16 cellular contexts compared by ENCODE assay signal in the genomic region with DNA sequence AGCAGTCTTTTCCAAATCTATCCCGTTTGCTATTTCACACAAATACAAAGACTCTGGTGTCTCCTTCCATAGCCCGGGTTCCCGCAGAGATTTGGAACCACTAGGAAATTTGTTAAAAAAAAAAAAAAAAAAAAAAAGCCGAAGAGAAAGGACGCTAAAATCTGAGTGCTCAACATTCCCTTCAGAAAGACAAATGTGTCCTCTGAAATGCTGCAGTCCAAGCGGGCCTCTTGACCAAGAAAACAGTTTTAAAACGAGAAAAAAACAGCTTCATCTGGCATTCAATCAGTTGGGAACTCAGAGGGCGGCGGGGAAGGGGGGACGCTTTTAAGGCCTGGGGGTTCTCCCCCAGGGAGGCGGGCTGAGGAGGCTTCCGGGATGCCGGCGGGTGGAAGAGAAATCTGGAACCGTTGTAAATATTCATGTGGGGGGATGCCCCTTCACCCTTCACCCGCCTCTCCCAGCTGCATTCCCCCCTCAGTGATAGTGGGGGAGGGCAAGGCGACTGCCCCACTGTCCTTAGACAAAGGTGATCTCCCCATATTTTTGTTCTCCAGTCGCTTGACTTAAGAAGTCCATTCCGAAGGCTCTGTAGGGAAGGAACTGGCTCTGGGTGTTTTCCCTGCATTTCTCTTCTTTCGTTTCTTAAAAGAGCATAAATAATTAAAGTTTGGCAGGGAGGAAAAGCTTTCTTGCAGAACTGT. TPM values are rescaled to one million over a fixed set of nuclear protein-coding genes. Genes with fewer than 3 reads are reported as not detected.
DNase-seq lines count a peak whose midpoint lies in the region; FAIRE-seq and TF ChIP-seq lines count a peak whose summit lies in the region.
"Had no signal": no experiment of that assay in that cellular context is flagged by ENCODE, and none has a peak within 500 bp of the region (broad histone marks: within the 10 kb centered on the region; RNA-seq: fewer than 3 reads in every experiment).

No MANE protein-coding gene starts in this region.

- BruUV-seq in MCF 10A (replicated peaks; lab: Mats Ljungman, UMichigan): no TSS peak

- H3K27me3 ChIP-seq in breast epithelium (peaks cover 46 to 98% of the 10 kb centered on the region in 2 donors), muscle layer of colon (ENCODE audit: control insufficient read depth in 1 of 2, insufficient read depth in 2 of 2, low read length in 2 of 2) (peaks cover 50 to 82% of the 10 kb centered on the region in 2 donors)

- no peak for DNase-seq in breast epithelium (ENCODE audit: low spot score in 2 of 2)
- DNase-seq in MCF 10A (ENCODE audit: unreplicated experiment): no peak
- peak; percentile 35 for DNase-seq in urothelium cell line (ENCODE audit: low spot score)
- no peak for DNase-seq in midbrain (lab: John Stamatoyannopoulos, UW)
- DNase-seq in KG1 (lab: John Stamatoyannopoulos, UW): no peak
- no peak for DNase-seq in SIG-M5 treated with dmso at 0.1 percent for 504 hours (lab: John Stamatoyannopoulos, UW; ENCODE audit: unreplicated experiment)
- DNase-seq: activated CD4-positive, alpha-beta T cell treated with anti-CD3 and anti-CD28 coated beads, Interleukin-2, amount 10 ng/mL, durations not matched to agents 24 days and 14 days; brain microvascular endothelial cell; Calu3; effector CD4-positive, alpha-beta T cell; NCI-H2081 treated with DMSO at 0.1 percent for 48 hours had no signal

- H3K36me3 Mint-ChIP-seq in MCF 10A (ENCODE audit: insufficient read depth, unreplicated experiment) (no peaks in the 10 kb centered on the region), brain (no peaks in the 10 kb centered on the region)

- H3K4me3 Mint-ChIP-seq in MCF 10A (ENCODE audit: unreplicated experiment) (no peak overlapping the region), brain (peak overlapping the region in 3 of 5 experiments; percentile 51 to 88 (median 67))
- H3K4me3 Mint-ChIP-seq: activated CD4-positive, alpha-beta T cell treated with anti-CD3 and anti-CD28 coated beads, Interleukin-2, amount 10 ng/mL, durations not matched to agents 24 days and 14 days; stimulated activated naive CD8-positive, alpha-beta T cell treated with anti-CD3 and anti-CD28 coated beads, Interleukin-15, Interleukin-2, amounts not matched to agents 100 ng/mL and 50 ng/mL, for 24 hours; T-helper 2 cell treated with Interferon-gamma antibody and Interleukin-4, amounts not matched to agents 5 μg/mL and 100 μg/mL, for 36 hours had no signal

- H3K36me3 ChIP-seq in breast epithelium: no peaks in the 10 kb centered on the region
- no peaks in the 10 kb centered on the region for H3K36me3 ChIP-seq in muscle layer of colon (ENCODE audit: insufficient read depth, low read length)
- H3K36me3 ChIP-seq: brain microvascular endothelial cell had no signal

- H3K27me3 Mint-ChIP-seq in MCF 10A (ENCODE audit: insufficient read depth, unreplicated experiment) (peaks cover 27% of the 10 kb centered on the region), brain (peaks cover 96% of the 10 kb centered on the region)

- H3K27ac ChIP-seq in breast epithelium (no peak overlapping the region), muscle layer of colon (ENCODE audit: low read depth, low read length) (peak overlapping the region; percentile 71)
- H3K27ac ChIP-seq: brain microvascular endothelial cell had no signal

- TF ChIP-seq CTCF in breast epithelium (IDR thresholded peaks at IDR 0.05) (no peak), MCF 10A (IDR thresholded peaks at IDR 0.05; ENCODE audit: unreplicated experiment) (no peak), brain (conservative IDR thresholded peaks at IDR 0.05) (no peak)

- H3K27ac Mint-ChIP-seq in MCF 10A (ENCODE audit: low read depth, unreplicated experiment) (no peak overlapping the region), brain (peak overlapping the region in 1 of 5 experiments; percentile 39)
- H3K27ac Mint-ChIP-seq: stimulated activated naive CD8-positive, alpha-beta T cell treated with anti-CD3 and anti-CD28 coated beads, Interleukin-15, Interleukin-2, amounts not matched to agents 100 ng/mL and 50 ng/mL, for 24 hours; T-helper 2 cell treated with Interferon-gamma antibody and Interleukin-4, amounts not matched to agents 5 μg/mL and 100 μg/mL, for 36 hours had no signal

- H3K9ac ChIP-seq in muscle layer of colon (ENCODE audit: low read length): peak overlapping the region; percentile 36

- TF ChIP-seq POLR2A in breast epithelium (IDR thresholded peaks at IDR 0.05): no peak

- H3K4me1 ChIP-seq in breast epithelium: peaks cover 1 to 4% of the 10 kb centered on the region in 2 donors
- H3K4me1 ChIP-seq in muscle layer of colon (ENCODE audit: insufficient read depth, low read length): peaks cover 15% of the 10 kb centered on the region

- peaks cover 7% of the 10 kb centered on the region for H3K4me1 Mint-ChIP-seq in MCF 10A (ENCODE audit: insufficient read depth, unreplicated experiment)
- peaks cover 25% of the 10 kb centered on the region for H3K4me1 Mint-ChIP-seq in brain

- H3K9me3 Mint-ChIP-seq in MCF 10A (ENCODE audit: unreplicated experiment) (no peaks in the 10 kb centered on the region), brain (peaks cover 0 to 16% (median 0%) of the 10 kb centered on the region in 5 experiments)
- H3K9me3 Mint-ChIP-seq: stimulated activated naive CD8-positive, alpha-beta T cell treated with anti-CD3 and anti-CD28 coated beads, Interleukin-15, Interleukin-2, amounts not matched to agents 100 ng/mL and 50 ng/mL, for 24 hours; T-helper 2 cell treated with Interferon-gamma antibody and Interleukin-4, amounts not matched to agents 5 μg/mL and 100 μg/mL, for 36 hours had no signal

- POLR2A ChIA-PET in MCF 10A (lab: Yijun Ruan, JAX): no interaction called here

- CTCF ChIA-PET in MCF 10A (lab: Yijun Ruan, JAX): interaction anchor here (0.6 to 2.3 kb wide), 3 partner anchors 7 to 1073 kb away, joined by 3 to 10 read pairs (median 3); no protein-coding TSS in a partner anchor

- peak overlapping the region in 2 of 3 donors; percentile 21 to 54 for H3K4me3 ChIP-seq in breast epithelium
- H3K4me3 ChIP-seq in muscle layer of colon (ENCODE audit: low read depth in 1 of 2, low read length in 2 of 2): peak overlapping the region; percentile 41 to 65

- intact Hi-C loops in breast epithelium (cut with DNase I; ENCODE audit: low total_unique reads): no loop called here
- intact Hi-C loops in MCF 10A (cut with micrococcal nuclease): no loop called here

- H3K9me3 ChIP-seq in breast epithelium (no peaks in the 10 kb centered on the region), muscle layer of colon (ENCODE audit: low read length) (no peaks in the 10 kb centered on the region)

- FAIRE-seq in urothelium cell line (lab: Jason Lieb, UNC): no peak
- FAIRE-seq: frontal cortex had no signal

RNA-seq across cellular contexts. Expression of a gene that starts 3.3 kb away (rescaled TPM):
- under 1 TPM in 1 of 3 donors, not detected in 2; 0.66 TPM for total RNA-seq in breast epithelium
- total RNA-seq in MCF 10A (2022): not detected in 2 replicates
- 5.1 TPM for polyA plus RNA-seq in brain (ENCODE audit: insufficient read depth, low read depth, low replicate concordance)
- total RNA-seq: activated CD4-positive, alpha-beta T cell treated with anti-CD3 and anti-CD28 coated beads, Interleukin-2, amount 10 ng/mL, durations not matched to agents 24 days and 14 days; Calu3; frontal cortex had no signal

RNA-seq across cellular contexts. Expression of a gene that starts 4.2 kb away (rescaled TPM):
- total RNA-seq in breast epithelium (not detected), MCF 10A (2022) (not detected in 2 replicates)
- polyA plus RNA-seq in brain (ENCODE audit: insufficient read depth, low read depth, low replicate concordance): 1.3 TPM
- total RNA-seq: activated CD4-positive, alpha-beta T cell treated with anti-CD3 and anti-CD28 coated beads, Interleukin-2, amount 10 ng/mL, durations not matched to agents 24 days and 14 days; Calu3; frontal cortex had no signal

RNA-seq across cellular contexts. Expression of a gene that starts 11.3 kb away (rescaled TPM):
- total RNA-seq in breast epithelium: not detected
- not detected in 2 replicates for total RNA-seq in MCF 10A (2022)
- polyA plus RNA-seq in brain (ENCODE audit: insufficient read depth, low read depth, low replicate concordance): 9.8 TPM
- total RNA-seq: activated CD4-positive, alpha-beta T cell treated with anti-CD3 and anti-CD28 coated beads, Interleukin-2, amount 10 ng/mL, durations not matched to agents 24 days and 14 days; Calu3; frontal cortex had no signal

RNA-seq across cellular contexts. Expression of a gene that starts 12.8 kb away (rescaled TPM):
- total RNA-seq in breast epithelium (1 to 10 TPM in 2 of 3 donors, not detected in 1; 1.6 to 5.2 TPM), MCF 10A (2022) (not detected in 2 replicates)
- polyA plus RNA-seq in brain (ENCODE audit: insufficient read depth, low read depth, low replicate concordance): 17.2 TPM
- total RNA-seq: activated CD4-positive, alpha-beta T cell treated with anti-CD3 and anti-CD28 coated beads, Interleukin-2, amount 10 ng/mL, durations not matched to agents 24 days and 14 days; Calu3; frontal cortex had no signal

RNA-seq across cellular contexts. Expression of a gene that starts 18.7 kb away (rescaled TPM):
- total RNA-seq in breast epithelium (10 to 100 TPM in 1 of 3 donors, 1 to 10 TPM in 2; 2.4 to 17.0 (median 2.8) TPM), MCF 10A (2022) (not detected in 2 replicates)
- 8.9 TPM for polyA plus RNA-seq in brain (ENCODE audit: insufficient read depth, low read depth, low replicate concordance)
- total RNA-seq: activated CD4-positive, alpha-beta T cell treated with anti-CD3 and anti-CD28 coated beads, Interleukin-2, amount 10 ng/mL, durations not matched to agents 24 days and 14 days; Calu3; frontal cortex had no signal
